8 cellular contexts compared by ENCODE assay signal in the genomic region with DNA sequence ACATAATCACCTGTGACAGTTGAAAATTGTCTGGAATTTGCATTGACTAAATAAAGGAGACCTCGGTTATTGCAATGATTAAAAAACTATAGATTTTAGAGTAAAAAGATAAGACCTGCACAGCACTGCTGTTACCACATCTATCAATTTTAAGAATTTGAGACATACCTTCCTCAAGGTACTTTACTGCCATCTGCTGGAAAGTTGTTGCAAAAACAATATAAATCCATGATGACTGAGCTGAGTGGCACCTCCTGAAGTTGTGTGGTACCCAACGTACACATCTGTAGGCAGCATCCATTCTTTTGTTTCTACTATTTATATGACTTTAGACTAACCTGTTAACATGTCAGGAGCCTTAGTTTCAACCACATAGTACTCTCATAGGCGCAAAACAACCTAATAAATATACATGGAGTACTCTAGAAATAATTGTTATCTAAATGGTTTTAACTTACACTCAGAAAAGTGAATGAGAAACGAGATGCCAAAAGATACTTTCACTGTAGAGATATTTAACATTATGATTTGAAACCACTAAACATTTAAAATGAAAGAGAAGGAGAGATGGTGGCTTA.
DNase-seq lines count a peak whose midpoint lies in the region; ATAC-seq and TF ChIP-seq lines count a peak whose summit lies in the region.

No MANE protein-coding gene starts in this region.

- H3K4me1 Mint-ChIP-seq in stimulated activated effector memory CD8-positive, alpha-beta T cell treated with anti-CD3 and anti-CD28 coated beads, Interleukin-12 subunit alpha, Interleukin-12 subunit beta, amount 100 ng/mL, for 72 hours: no peaks in the 10 kb centered on the region

- H3K4me2 ChIP-seq in hepatocyte: no peak overlapping the region

- TF ChIP-seq CTCF in GM13977 (IDR thresholded peaks at IDR 0.05; ENCODE audit: extremely low read depth, insufficient read depth, missing control alignments) (peak; percentile 62), ascending aorta (IDR thresholded peaks at IDR 0.05) (peak; percentile 62 to 77 (median 68)), hepatocyte (IDR thresholded peaks at IDR 0.05; ENCODE audit: poor library complexity) (peak; percentile 62)

- intact Hi-C loops in ascending aorta (cut with DNase I): loop anchor here (2.0 to 10.0 kb wide), 3 partner anchors 305 to 689 kb away; partner anchors contain the start of gene PLD1

- no peak overlapping the region for H2AFZ ChIP-seq in hepatocyte

- H3K9me3 ChIP-seq in ascending aorta (no peaks in the 10 kb centered on the region), hepatocyte (ENCODE audit: low read depth) (no peaks in the 10 kb centered on the region)
- no peaks in the 10 kb centered on the region for H3K9me3 ChIP-seq in effector memory CD4-positive, alpha-beta T cell (ENCODE audit: control insufficient read depth, low read length)

- H3K27ac ChIP-seq in ascending aorta: no peak overlapping the region
- H3K27ac ChIP-seq in hepatocyte: no peak overlapping the region
- H3K27ac ChIP-seq in effector memory CD4-positive, alpha-beta T cell (ENCODE audit: insufficient read depth, low read length, poor library complexity, severe bottlenecking): no peak overlapping the region

- H3K79me2 ChIP-seq in hepatocyte: peaks cover 3% of the 10 kb centered on the region

- H3K4me3 ChIP-seq in ascending aorta: no peak overlapping the region
- H3K4me3 ChIP-seq in hepatocyte: no peak overlapping the region
- H3K4me3 ChIP-seq in effector memory CD4-positive, alpha-beta T cell (ENCODE audit: insufficient read depth, low read depth, low read length, poor library complexity, severe bottlenecking): no peak overlapping the region

- no peaks in the 10 kb centered on the region for H4K20me1 ChIP-seq in hepatocyte (ENCODE audit: insufficient read depth, poor library complexity, severe bottlenecking)

- H3K27ac Mint-ChIP-seq in stimulated activated effector memory CD8-positive, alpha-beta T cell treated with anti-CD3 and anti-CD28 coated beads, Interleukin-12 subunit alpha, Interleukin-12 subunit beta, amount 100 ng/mL, for 72 hours: no peak overlapping the region

- no peaks in the 10 kb centered on the region for H3K9me2 ChIP-seq in hepatocyte (replicated peaks; ENCODE audit: insufficient read depth)

- H3K27me3 ChIP-seq in ascending aorta (no peaks in the 10 kb centered on the region), hepatocyte (no peaks in the 10 kb centered on the region)
- H3K27me3 ChIP-seq in effector memory CD4-positive, alpha-beta T cell (replicated peaks; ENCODE audit: control insufficient read depth, insufficient read depth, low read length, poor library complexity, severe bottlenecking): no peaks in the 10 kb centered on the region

- no peak overlapping the region for H3K4me3 Mint-ChIP-seq in stimulated activated effector memory CD8-positive, alpha-beta T cell treated with anti-CD3 and anti-CD28 coated beads, Interleukin-12 subunit alpha, Interleukin-12 subunit beta, amount 100 ng/mL, for 72 hours

- H3K9me3 Mint-ChIP-seq in stimulated activated effector memory CD8-positive, alpha-beta T cell treated with anti-CD3 and anti-CD28 coated beads, Interleukin-12 subunit alpha, Interleukin-12 subunit beta, amount 100 ng/mL, for 72 hours: no peaks in the 10 kb centered on the region

- H3K36me3 ChIP-seq in ascending aorta: peaks cover 45 to 69% of the 10 kb centered on the region in 2 donors
- no peaks in the 10 kb centered on the region for H3K36me3 ChIP-seq in hepatocyte (replicated peaks; ENCODE audit: insufficient read depth, low read depth)
- H3K36me3 ChIP-seq in effector memory CD4-positive, alpha-beta T cell (ENCODE audit: control insufficient read depth, insufficient read depth, low read length): peaks cover 9% of the 10 kb centered on the region

- DNase-seq in AG20443 (ENCODE audit: low spot score) (peak; percentile 50), GM13977 (ENCODE audit: low spot score) (peak; percentile 51), NCI-H510A treated with DMSO at 0.1 percent for 48 hours (lab: John Stamatoyannopoulos, UW) (peak; percentile 61), ascending aorta (ENCODE audit: low spot score in 2 of 2) (no peak), hepatocyte (ENCODE audit: low spot score) (peak; percentile 76)
- DNase-seq in stimulated activated effector memory CD8-positive, alpha-beta T cell treated with anti-CD3 and anti-CD28 coated beads, Interleukin-12 subunit alpha, Interleukin-12 subunit beta, amount 100 ng/mL, for 72 hours (ENCODE audit: low spot score in 2 of 2): peak in 1 of 2 donors; percentile 12
- DNase-seq in effector memory CD4-positive, alpha-beta T cell: no peak

- peak; percentile 88 for ATAC-seq in HG03439 (IDR thresholded peaks at IDR 0.05; ENCODE audit: unreplicated experiment)
- ATAC-seq in stimulated activated effector memory CD8-positive, alpha-beta T cell treated with anti-CD3 and anti-CD28 coated beads, Interleukin-12 subunit alpha, Interleukin-12 subunit beta, amount 100 ng/mL, for 72 hours: peak; percentile 71

- 57% methylated on average over 4 of the region's 4 CpGs for WGBS in hepatocyte (ENCODE audit: low lambda C conversion rate, missing lambda C conversion rate)

- H3K4me1 ChIP-seq in ascending aorta (no peaks in the 10 kb centered on the region), hepatocyte (ENCODE audit: insufficient read depth) (no peaks in the 10 kb centered on the region)
- H3K4me1 ChIP-seq in effector memory CD4-positive, alpha-beta T cell (ENCODE audit: control insufficient read depth, insufficient read depth, low read length, poor library complexity, severe bottlenecking): no peaks in the 10 kb centered on the region

- in situ Hi-C loops in GM13977 (cut with MboI; ENCODE audit: low pct_unique_long_range_greater_than_20kb, low sequenced_read_pairs, unreplicated experiment): no loop called here

- H3K36me3 Mint-ChIP-seq in stimulated activated effector memory CD8-positive, alpha-beta T cell treated with anti-CD3 and anti-CD28 coated beads, Interleukin-12 subunit alpha, Interleukin-12 subunit beta, amount 100 ng/mL, for 72 hours: peaks cover 92% of the 10 kb centered on the region

Comparison
In these comparisons a context has a peak if more than half of its experiments do, and no peak if none do; other contexts are left out.
1. DNase-seq: peak in AG20443 (single experiment), GM13977 (single experiment), NCI-H510A treated with DMSO at 0.1 percent for 48 hours (single experiment) and hepatocyte (single experiment); none in ascending aorta (0 of 2) and effector memory CD4-positive, alpha-beta T cell (0 of 3).
2. Peak in every context shown above with its lines, with median percentiles within 50 percentile points of each other: CTCF ChIP-seq.